In genomic region chr7:41882271-41882670, GRCh38 we compare ENCODE assay signal across 10 cellular contexts.
A peak's percentile ranks its signal among the peaks of the same experiment; 100 is the strongest.
DNase-seq lines count a peak whose midpoint lies in the region; ATAC-seq and FAIRE-seq lines count a peak whose summit lies in the region.
"Had no signal": no experiment of that assay in that cellular context is flagged by ENCODE, and none has a peak within 500 bp of the region (broad histone marks: within the 10 kb centered on the region; RNA-seq: fewer than 3 reads in every experiment).

No MANE protein-coding gene starts in this region.

- H3K27ac ChIP-seq in small intestine (ENCODE audit: low read depth in 1 of 2, low read length in 1 of 2): peak overlapping the region; percentile 9 to 63
- H3K27ac ChIP-seq: cardiac muscle cell had no signal

- CTCF ChIA-PET in activated CD4-positive, alpha-beta T cell treated with anti-CD3 and anti-CD28 coated beads, Interleukin-2, amount 10 ng/mL, durations not matched to agents 7 days and 5 days (lab: Charles Lee): interaction anchor here (1.4 kb wide), 1 partner anchor 10 kb away, joined by 4 read pairs; no protein-coding TSS in a partner anchor

- H3K36me3 ChIP-seq in small intestine (ENCODE audit: control insufficient read depth in 2 of 2, insufficient read depth in 2 of 2, low read length in 2 of 2): no peaks in the 10 kb centered on the region
- H3K36me3 ChIP-seq: cardiac muscle cell, heart left ventricle had no signal

- H3K4me1 ChIP-seq in small intestine (ENCODE audit: control insufficient read depth in 2 of 2, insufficient read depth in 1 of 2, low read depth in 1 of 2, low read length in 1 of 2): no peaks in the 10 kb centered on the region

- H3K4me3 ChIP-seq in small intestine (ENCODE audit: low read depth in 1 of 2, low read length in 2 of 2): no peak overlapping the region
- H3K4me3 ChIP-seq: cardiac muscle cell, heart left ventricle had no signal

- H3K27me3 ChIP-seq in small intestine (ENCODE audit: control insufficient read depth in 2 of 2, insufficient read depth in 2 of 2, low read length in 2 of 2): no peaks in the 10 kb centered on the region
- H3K27me3 ChIP-seq: cardiac muscle cell had no signal

- H3K4me3 Mint-ChIP-seq in activated CD4-positive, alpha-beta T cell treated with anti-CD3 and anti-CD28 coated beads, Interleukin-2, amount 10 ng/mL, durations not matched to agents 7 days and 5 days: peak overlapping the region; percentile 55

- peaks cover 17% of the 10 kb centered on the region for H3K9me3 Mint-ChIP-seq in activated CD4-positive, alpha-beta T cell treated with anti-CD3 and anti-CD28 coated beads, Interleukin-2, amount 10 ng/mL, durations not matched to agents 7 days and 5 days
- H3K9me3 Mint-ChIP-seq in activated naive CD4-positive, alpha-beta T cell treated with anti-CD3 and anti-CD28 coated beads, Interleukin-2, amount 50 U/mL, for 72 hours: peaks cover 20 to 21% of the 10 kb centered on the region in 2 donors

- peaks cover 19% of the 10 kb centered on the region for H3K36me3 Mint-ChIP-seq in activated CD4-positive, alpha-beta T cell treated with anti-CD3 and anti-CD28 coated beads, Interleukin-2, amount 10 ng/mL, durations not matched to agents 7 days and 5 days (ENCODE audit: low read depth)
- peaks cover 40 to 49% of the 10 kb centered on the region in 2 donors for H3K36me3 Mint-ChIP-seq in activated naive CD4-positive, alpha-beta T cell treated with anti-CD3 and anti-CD28 coated beads, Interleukin-2, amount 50 U/mL, for 72 hours

- H3K27ac Mint-ChIP-seq in activated CD4-positive, alpha-beta T cell treated with anti-CD3 and anti-CD28 coated beads, Interleukin-2, amount 10 ng/mL, durations not matched to agents 7 days and 5 days: peak overlapping the region; percentile 96
- H3K27ac Mint-ChIP-seq in activated naive CD4-positive, alpha-beta T cell treated with anti-CD3 and anti-CD28 coated beads, Interleukin-2, amount 50 U/mL, for 72 hours: peak overlapping the region; percentile 90 to 94

- no peak for DNase-seq in activated CD4-positive, alpha-beta T cell treated with anti-CD3 and anti-CD28 coated beads, Interleukin-2, amount 10 ng/mL, durations not matched to agents 7 days and 5 days
- DNase-seq in activated CD4-positive, alpha-beta T cell treated with anti-CD3 and anti-CD28 coated beads for 1 hour: no peak
- DNase-seq in activated naive CD4-positive, alpha-beta T cell treated with anti-CD3 and anti-CD28 coated beads, Interleukin-2, amount 50 U/mL, for 72 hours (ENCODE audit: low spot score in 2 of 2): no peak
- DNase-seq in small intestine (no peak), GM03348 (ENCODE audit: low spot score) (no peak)
- no peak for DNase-seq in stimulated activated CD8-positive, alpha-beta memory T cell treated with anti-CD3 and anti-CD28 coated beads, Interleukin-4, amount 100 ng/mL, for 48 hours

- POLR2A ChIA-PET in activated CD4-positive, alpha-beta T cell treated with anti-CD3 and anti-CD28 coated beads, Interleukin-2, amount 10 ng/mL, durations not matched to agents 7 days and 5 days (lab: Charles Lee): no interaction called here

- 85 to 87% (median 85%) methylated on average over 6 of the region's 6 CpGs for WGBS in small intestine, 3 donors

- H3K4me1 Mint-ChIP-seq in activated CD4-positive, alpha-beta T cell treated with anti-CD3 and anti-CD28 coated beads, Interleukin-2, amount 10 ng/mL, durations not matched to agents 7 days and 5 days: peaks cover 29% of the 10 kb centered on the region

- no peaks in the 10 kb centered on the region for H3K27me3 Mint-ChIP-seq in activated CD4-positive, alpha-beta T cell treated with anti-CD3 and anti-CD28 coated beads, Interleukin-2, amount 10 ng/mL, durations not matched to agents 7 days and 5 days

- ATAC-seq in HG02970 (IDR thresholded peaks at IDR 0.05; ENCODE audit: low FRiP score, unreplicated experiment) (peak; percentile 8), GM18858 (IDR thresholded peaks at IDR 0.05; ENCODE audit: unreplicated experiment) (no peak)
- no peak for ATAC-seq in activated naive CD4-positive, alpha-beta T cell treated with anti-CD3 and anti-CD28 coated beads, Interleukin-2, amount 50 U/mL, for 72 hours

- no peak for FAIRE-seq in small intestine (lab: Jason Lieb, UNC)

- H3K9me3 ChIP-seq in small intestine (ENCODE audit: control insufficient read depth, low read depth): no peaks in the 10 kb centered on the region
- H3K9me3 ChIP-seq: heart left ventricle had no signal
